Comparison of ENCODE assay signal across 22 cellular contexts in genomic region chr7:116246357-116246756, GRCh38. TPM values are rescaled to one million over a fixed set of nuclear protein-coding genes. Genes with fewer than 3 reads are reported as not detected.
A peak's percentile ranks its signal among the peaks of the same experiment; 100 is the strongest.
DNase-seq lines count a peak whose midpoint lies in the region; ATAC-seq and TF ChIP-seq lines count a peak whose summit lies in the region.
"Had no signal": no experiment of that assay in that cellular context is flagged by ENCODE, and none has a peak within 500 bp of the region (broad histone marks: within the 10 kb centered on the region; RNA-seq: fewer than 3 reads in every experiment).

No MANE protein-coding gene starts in this region.

- no peak overlapping the region for H3K27ac ChIP-seq in CD8-positive, alpha-beta memory T cell (ENCODE audit: low read depth, low read length)
- H3K27ac ChIP-seq: epithelial cell of prostate, KMS-11, ovary, PC-9, spleen had no signal

- H3K4me1 Mint-ChIP-seq in activated CD4-positive, alpha-beta T cell treated with anti-CD3 and anti-CD28 coated beads for 36 hours, result peaks cover 34% of the 10 kb centered on the region
- H3K4me1 Mint-ChIP-seq in CD8-positive, alpha-beta memory T cell, result peaks cover 41 to 67% (median 61%) of the 10 kb centered on the region in 3 donors
- peaks cover 47% of the 10 kb centered on the region for H3K4me1 Mint-ChIP-seq in central memory CD8-positive, alpha-beta T cell
- H3K4me1 Mint-ChIP-seq in osteocyte (ENCODE audit: unreplicated experiment), result peaks cover 47% of the 10 kb centered on the region
- H3K4me1 Mint-ChIP-seq in MCF 10A (ENCODE audit: insufficient read depth, unreplicated experiment), result peaks cover 23% of the 10 kb centered on the region
- H3K4me1 Mint-ChIP-seq: brain had no signal

- no peaks in the 10 kb centered on the region for H3K4me1 ChIP-seq in CD8-positive, alpha-beta memory T cell (ENCODE audit: insufficient read depth, low read length)

- no peak overlapping the region for H3K4me3 Mint-ChIP-seq in activated CD4-positive, alpha-beta T cell treated with anti-CD3 and anti-CD28 coated beads for 36 hours
- no peak overlapping the region for H3K4me3 Mint-ChIP-seq in CD8-positive, alpha-beta memory T cell
- H3K4me3 Mint-ChIP-seq in central memory CD8-positive, alpha-beta T cell, result no peak overlapping the region
- H3K4me3 Mint-ChIP-seq in osteocyte (ENCODE audit: unreplicated experiment) (no peak overlapping the region), MCF 10A (ENCODE audit: unreplicated experiment) (no peak overlapping the region)
- H3K4me3 Mint-ChIP-seq: brain, nephron had no signal

- no peaks in the 10 kb centered on the region for H3K27me3 Mint-ChIP-seq in activated CD4-positive, alpha-beta T cell treated with anti-CD3 and anti-CD28 coated beads for 36 hours
- H3K27me3 Mint-ChIP-seq in CD8-positive, alpha-beta memory T cell, result no peaks in the 10 kb centered on the region
- no peaks in the 10 kb centered on the region for H3K27me3 Mint-ChIP-seq in central memory CD8-positive, alpha-beta T cell
- H3K27me3 Mint-ChIP-seq in osteocyte (ENCODE audit: unreplicated experiment) (no peaks in the 10 kb centered on the region), MCF 10A (ENCODE audit: insufficient read depth, unreplicated experiment) (no peaks in the 10 kb centered on the region)

- peak overlapping the region; percentile 4 for H3K27ac Mint-ChIP-seq in activated CD4-positive, alpha-beta T cell treated with anti-CD3 and anti-CD28 coated beads for 36 hours
- peak overlapping the region; percentile 6 to 71 (median 28) for H3K27ac Mint-ChIP-seq in CD8-positive, alpha-beta memory T cell
- H3K27ac Mint-ChIP-seq in central memory CD8-positive, alpha-beta T cell (ENCODE audit: low read depth), result peak overlapping the region; percentile 6
- peak overlapping the region; percentile 58 for H3K27ac Mint-ChIP-seq in osteocyte (ENCODE audit: unreplicated experiment)
- no peak overlapping the region for H3K27ac Mint-ChIP-seq in MCF 10A (ENCODE audit: low read depth, unreplicated experiment)
- H3K27ac Mint-ChIP-seq: brain, nephron had no signal

- H3K27me3 ChIP-seq in CD8-positive, alpha-beta memory T cell (ENCODE audit: insufficient read depth, low read length, poor library complexity, severe bottlenecking), result no peaks in the 10 kb centered on the region
- H3K27me3 ChIP-seq: ovary, spleen had no signal

- TF ChIP-seq CTCF in osteocyte (IDR thresholded peaks at IDR 0.05) (no peak), MCF 10A (IDR thresholded peaks at IDR 0.05; ENCODE audit: unreplicated experiment) (no peak)

- BruUV-seq in MCF 10A (replicated peaks; lab: Mats Ljungman, UMichigan), result no TSS peak

- no peak for DNase-seq in activated CD4-positive, alpha-beta T cell treated with anti-CD3 and anti-CD28 coated beads for 36 hours
- DNase-seq in activated CD4-positive, alpha-beta T cell treated with anti-CD3 and anti-CD28 coated beads for 48 hours, result no peak
- no peak for DNase-seq in CD8-positive, alpha-beta memory T cell
- DNase-seq in central memory CD8-positive, alpha-beta T cell (ENCODE audit: low spot score in 2 of 2), result no peak
- DNase-seq in osteocyte (ENCODE audit: extremely low spot score, unreplicated experiment), result no peak
- no peak for DNase-seq in SW480 (ENCODE audit: low spot score)
- DNase-seq in MCF 10A (ENCODE audit: unreplicated experiment), result no peak
- DNase-seq: DMS53, midbrain, NCI-H1417, NCI-H2029 treated with DMSO at 0.1 percent for 48 hours, NCI-H526 treated with DMSO at 0.1 percent for 48 hours, ovary, PC-9, Right ventricle myocardium superior, spleen had no signal

- CTCF ChIA-PET in activated CD4-positive, alpha-beta T cell treated with anti-CD3 and anti-CD28 coated beads for 36 hours (lab: Charles Lee), result interaction anchor here (0.6 to 2.8 kb wide), 2 partner anchors 10 to 13 kb away, joined by 3 to 13 read pairs; no protein-coding TSS in a partner anchor
- CTCF ChIA-PET in CD8-positive, alpha-beta memory T cell (lab: Charles Lee), result no interaction called here
- CTCF ChIA-PET in MCF 10A (lab: Yijun Ruan, JAX), result interaction anchor here (1.1 to 1.6 kb wide), 4 partner anchors 10 to 74 kb away, joined by 3 to 6 read pairs (median 5); no protein-coding TSS in a partner anchor

- POLR2A ChIA-PET in activated CD4-positive, alpha-beta T cell treated with anti-CD3 and anti-CD28 coated beads for 36 hours (lab: Charles Lee), result no interaction called here
- POLR2A ChIA-PET in CD8-positive, alpha-beta memory T cell (lab: Charles Lee), result no interaction called here
- POLR2A ChIA-PET in MCF 10A (lab: Yijun Ruan, JAX), result no interaction called here

- peaks cover 5% of the 10 kb centered on the region for H3K9me3 Mint-ChIP-seq in activated CD4-positive, alpha-beta T cell treated with anti-CD3 and anti-CD28 coated beads for 36 hours (ENCODE audit: low read depth)
- H3K9me3 Mint-ChIP-seq in CD8-positive, alpha-beta memory T cell, result no peaks in the 10 kb centered on the region
- no peaks in the 10 kb centered on the region for H3K9me3 Mint-ChIP-seq in central memory CD8-positive, alpha-beta T cell
- H3K9me3 Mint-ChIP-seq in osteocyte (ENCODE audit: unreplicated experiment), result peaks cover 6% of the 10 kb centered on the region
- H3K9me3 Mint-ChIP-seq in MCF 10A (ENCODE audit: unreplicated experiment), result peaks cover 8% of the 10 kb centered on the region

- H3K36me3 ChIP-seq in CD8-positive, alpha-beta memory T cell (ENCODE audit: insufficient read depth, low read length), result peaks cover 21% of the 10 kb centered on the region
- H3K36me3 ChIP-seq: ovary had no signal

- H3K9me3 ChIP-seq in CD8-positive, alpha-beta memory T cell (ENCODE audit: low read length), result no peaks in the 10 kb centered on the region

- H3K4me3 ChIP-seq in CD8-positive, alpha-beta memory T cell (ENCODE audit: low read length), result no peak overlapping the region
- H3K4me3 ChIP-seq: ovary, PC-9, spleen had no signal

- intact Hi-C loops in activated CD4-positive, alpha-beta T cell treated with anti-CD3 and anti-CD28 coated beads for 36 hours (cut with DNase I, micrococcal nuclease), result no loop called here
- intact Hi-C loops in MCF 10A (cut with micrococcal nuclease), result no loop called here

- peaks cover 62% of the 10 kb centered on the region for H3K36me3 Mint-ChIP-seq in activated CD4-positive, alpha-beta T cell treated with anti-CD3 and anti-CD28 coated beads for 36 hours (ENCODE audit: low read depth)
- H3K36me3 Mint-ChIP-seq in CD8-positive, alpha-beta memory T cell, result peaks cover 15 to 85% (median 34%) of the 10 kb centered on the region in 3 donors
- peaks cover 50% of the 10 kb centered on the region for H3K36me3 Mint-ChIP-seq in central memory CD8-positive, alpha-beta T cell (ENCODE audit: insufficient read depth)
- H3K36me3 Mint-ChIP-seq in osteocyte (ENCODE audit: unreplicated experiment) (peaks cover 66% of the 10 kb centered on the region), MCF 10A (ENCODE audit: insufficient read depth, unreplicated experiment) (peaks cover 66% of the 10 kb centered on the region)

- peak; percentile 77 for ATAC-seq in activated CD4-positive, alpha-beta T cell treated with anti-CD3 and anti-CD28 coated beads for 36 hours
- ATAC-seq in central memory CD8-positive, alpha-beta T cell (replicated peaks; ENCODE audit: extremely low read depth, poor library complexity, severe bottlenecking), result no peak
- no peak for ATAC-seq in GM19395 (IDR thresholded peaks at IDR 0.05; ENCODE audit: unreplicated experiment)

RNA-seq across cellular contexts. Expression of gene TES, which starts 36.0 kb away (rescaled TPM):
- 10 to 100 TPM; 84.8 to 97.5 TPM for total RNA-seq in activated CD4-positive, alpha-beta T cell treated with anti-CD3 and anti-CD28 coated beads for 36 hours
- total RNA-seq in CD8-positive, alpha-beta memory T cell, result 10 to 100 TPM; 58.4 to 59.0 TPM
- polyA plus RNA-seq in CD8-positive, alpha-beta memory T cell, result 193 TPM
- total RNA-seq in osteocyte (228 and 232 TPM in 2 replicates), MCF 10A (2022) (150 and 162 TPM in 2 replicates)
- total RNA-seq: G401 had no signal
